19 cellular contexts compared by ENCODE assay signal in the genomic region with DNA sequence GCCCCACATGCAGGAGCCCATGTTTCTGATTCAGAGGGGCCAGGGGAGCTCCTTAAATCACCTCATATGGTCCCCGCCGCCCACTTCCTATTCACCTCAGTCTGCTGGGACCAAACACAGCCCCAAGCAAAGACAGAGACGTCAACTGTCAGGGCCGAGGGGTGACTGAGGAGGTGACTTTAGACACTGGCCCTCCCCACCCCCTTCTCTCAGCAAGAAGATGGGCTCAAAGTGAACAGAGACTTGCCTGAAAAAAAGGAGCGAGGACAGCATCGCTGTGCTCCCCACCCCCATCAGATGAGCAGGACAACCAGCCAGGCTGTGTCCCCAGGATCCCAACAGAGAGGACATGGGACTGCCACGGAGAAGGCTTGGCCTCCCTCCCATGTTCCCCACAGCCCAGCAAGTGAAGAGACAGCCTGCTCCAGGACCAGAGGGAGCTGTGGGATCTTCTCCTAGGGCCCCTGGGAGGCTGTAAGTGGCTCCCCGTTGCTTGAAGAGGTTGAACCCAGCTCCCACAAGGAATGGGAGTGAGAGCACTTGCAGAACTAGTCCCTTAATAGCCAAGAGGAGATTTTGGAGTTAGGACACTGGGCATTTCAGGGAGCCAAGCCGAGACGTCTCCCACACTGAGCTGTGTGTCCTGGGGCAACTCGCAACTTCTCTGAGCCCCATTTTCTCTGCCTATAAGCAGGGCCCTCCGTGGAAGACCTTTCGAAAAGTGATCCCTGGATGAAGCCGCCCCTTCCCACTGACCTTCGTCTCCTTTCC. TPM values are rescaled to one million over a fixed set of nuclear protein-coding genes. Genes with fewer than 3 reads are reported as not detected.
DNase-seq lines count a peak whose midpoint lies in the region; ATAC-seq and TF ChIP-seq lines count a peak whose summit lies in the region.
"Had no signal": no experiment of that assay in that cellular context is flagged by ENCODE, and none has a peak within 500 bp of the region (broad histone marks: within the 10 kb centered on the region; RNA-seq: fewer than 3 reads in every experiment).

No MANE protein-coding gene starts in this region.

- H3K4me1 Mint-ChIP-seq in activated naive CD8-positive, alpha-beta T cell (ENCODE audit: low read depth) = peaks cover 46% of the 10 kb centered on the region
- H3K4me1 Mint-ChIP-seq in natural killer cell treated with Interleukin-12 subunit alpha and Interleukin-12 subunit beta and Interleukin-15 and Interleukin-18, amount 100 ng/mL, for 72 hours (ENCODE audit: low read depth in 2 of 2) = peaks cover 20 to 39% of the 10 kb centered on the region in 2 donors

- H3K4me2 ChIP-seq in BLaER1 treated with 17β-estradiol and CSF1 and Interleukin-3, amounts not matched to agents 10 nM and 100 nM = peak overlapping the region in 10 of 11 experiments; percentile 48 to 94 (median 76); a peak in 19 of 22 replicates

- H3K4me3 ChIP-seq in BLaER1 treated with 17β-estradiol and CSF1 and Interleukin-3, amounts not matched to agents 10 nM and 100 nM = no peak overlapping the region
- H3K4me3 ChIP-seq: adrenal gland, pancreas, testis had no signal

- H3K4me1 ChIP-seq in BLaER1 treated with 17β-estradiol and CSF1 and Interleukin-3, amounts not matched to agents 10 nM and 100 nM = peaks cover 11 to 67% (median 42%) of the 10 kb centered on the region in 10 experiments
- H3K4me1 ChIP-seq: adrenal gland, pancreas, testis had no signal

- H3K27ac Mint-ChIP-seq in activated naive CD8-positive, alpha-beta T cell = peak overlapping the region; percentile 99
- peak overlapping the region; percentile 77 to 87 for H3K27ac Mint-ChIP-seq in natural killer cell treated with Interleukin-12 subunit alpha and Interleukin-12 subunit beta and Interleukin-15 and Interleukin-18, amount 100 ng/mL, for 72 hours

- H4K20me1 ChIP-seq in BLaER1 treated with 17β-estradiol and CSF1 and Interleukin-3, amounts not matched to agents 10 nM and 100 nM = no peaks in the 10 kb centered on the region; a peak in 1 of 22 replicates

- H3K27ac ChIP-seq in BLaER1 treated with 17β-estradiol and CSF1 and Interleukin-3, amounts not matched to agents 10 nM and 100 nM = peak overlapping the region in 10 of 11 experiments; percentile 30 to 71 (median 60); a peak in 19 of 22 replicates
- H3K27ac ChIP-seq: adrenal gland, pancreas, testis, VCaP had no signal

- peak overlapping the region; percentile 58 for H3K4me3 Mint-ChIP-seq in activated naive CD8-positive, alpha-beta T cell
- H3K4me3 Mint-ChIP-seq in natural killer cell treated with Interleukin-12 subunit alpha and Interleukin-12 subunit beta and Interleukin-15 and Interleukin-18, amount 100 ng/mL, for 72 hours = peak overlapping the region; percentile 81

- in situ Hi-C loops in GM13976 (cut with MboI; ENCODE audit: low sequenced_read_pairs, unreplicated experiment) = no loop called here

- no peaks in the 10 kb centered on the region for H3K27me3 ChIP-seq in BLaER1 treated with 17β-estradiol and CSF1 and Interleukin-3, amounts not matched to agents 10 nM and 100 nM
- H3K27me3 ChIP-seq: pancreas, testis had no signal

- no peaks in the 10 kb centered on the region for H3K27me3 Mint-ChIP-seq in activated naive CD8-positive, alpha-beta T cell
- peaks cover 6 to 13% of the 10 kb centered on the region in 2 donors for H3K27me3 Mint-ChIP-seq in natural killer cell treated with Interleukin-12 subunit alpha and Interleukin-12 subunit beta and Interleukin-15 and Interleukin-18, amount 100 ng/mL, for 72 hours

- no peaks in the 10 kb centered on the region for H3K36me3 Mint-ChIP-seq in activated naive CD8-positive, alpha-beta T cell
- H3K36me3 Mint-ChIP-seq in natural killer cell treated with Interleukin-12 subunit alpha and Interleukin-12 subunit beta and Interleukin-15 and Interleukin-18, amount 100 ng/mL, for 72 hours = no peaks in the 10 kb centered on the region

- H3K9me3 ChIP-seq in BLaER1 treated with 17β-estradiol and CSF1 and Interleukin-3, amounts not matched to agents 10 nM and 100 nM (replicated peaks in 1 of 11) = no peaks in the 10 kb centered on the region
- H3K9me3 ChIP-seq: adrenal gland, Caco-2, pancreas, testis had no signal

- DNase-seq in Daoy (ENCODE audit: low read depth) = peak; percentile 34
- no peak for DNase-seq in natural killer cell treated with Interleukin-12 subunit alpha and Interleukin-12 subunit beta and Interleukin-15 and Interleukin-18, amount 100 ng/mL, for 72 hours (ENCODE audit: low spot score)
- no peak for DNase-seq in NCI-H2227 (lab: John Stamatoyannopoulos, UW; ENCODE audit: unreplicated experiment)
- no peak for DNase-seq in GM13976 (ENCODE audit: low spot score)
- DNase-seq: adrenal gland; AML-193; Caco-2; caudate nucleus; effector CD4-positive, alpha-beta T cell; head of caudate nucleus; NCI-H1930; NCI-H446 treated with DMSO at 0.1 percent for 48 hours; pancreas; testis had no signal

- H3K36me3 ChIP-seq in BLaER1 treated with 17β-estradiol and CSF1 and Interleukin-3, amounts not matched to agents 10 nM and 100 nM = no peaks in the 10 kb centered on the region
- H3K36me3 ChIP-seq: adrenal gland, pancreas had no signal

- no peak for ATAC-seq in natural killer cell treated with Interleukin-12 subunit alpha and Interleukin-12 subunit beta and Interleukin-15 and Interleukin-18, amount 100 ng/mL, for 72 hours
- no peak for ATAC-seq in HG02571 (IDR thresholded peaks at IDR 0.05; ENCODE audit: unreplicated experiment)
- ATAC-seq: pancreas had no signal

- TF ChIP-seq CTCF in GM13976 (IDR thresholded peaks at IDR 0.05; ENCODE audit: borderline replicate concordance, control extremely low read depth, extremely low read depth, insufficient read depth, missing control alignments) = no peak

- H3K9me3 Mint-ChIP-seq in activated naive CD8-positive, alpha-beta T cell (ENCODE audit: low read depth) = no peaks in the 10 kb centered on the region
- no peaks in the 10 kb centered on the region for H3K9me3 Mint-ChIP-seq in natural killer cell treated with Interleukin-12 subunit alpha and Interleukin-12 subunit beta and Interleukin-15 and Interleukin-18, amount 100 ng/mL, for 72 hours

- H3K9ac ChIP-seq in BLaER1 treated with 17β-estradiol and CSF1 and Interleukin-3, amounts not matched to agents 10 nM and 100 nM = peak overlapping the region in 10 of 11 experiments; percentile 4 to 50 (median 24); a peak in 11 of 22 replicates

RNA-seq across cellular contexts. Expression of gene KRT79, which starts 1.3 kb away (rescaled TPM):
- 0.57 and 2.6 TPM in 2 replicates for total RNA-seq in Daoy (2014; rRNA removed; shearing (Covaris generic))
- not detected for total RNA-seq in natural killer cell treated with Interleukin-12 subunit alpha and Interleukin-12 subunit beta and Interleukin-15 and Interleukin-18, amount 100 ng/mL, for 72 hours
- total RNA-seq: adrenal gland, Caco-2, liver had no signal

RNA-seq across cellular contexts. Expression of gene KRT78, which starts 13.3 kb away (rescaled TPM):
- total RNA-seq in Daoy (2014; rRNA removed; shearing (Covaris generic)) = 1.2 TPM in 1 of 2 replicates, not detected in the other
- not detected for total RNA-seq in natural killer cell treated with Interleukin-12 subunit alpha and Interleukin-12 subunit beta and Interleukin-15 and Interleukin-18, amount 100 ng/mL, for 72 hours
- total RNA-seq: adrenal gland, Caco-2, liver had no signal

RNA-seq across cellular contexts. Expression of gene KRT4, which starts 21.5 kb away (rescaled TPM):
- not detected in 2 replicates for total RNA-seq in Daoy (2014; rRNA removed; shearing (Covaris generic))
- not detected for total RNA-seq in natural killer cell treated with Interleukin-12 subunit alpha and Interleukin-12 subunit beta and Interleukin-15 and Interleukin-18, amount 100 ng/mL, for 72 hours

RNA-seq across cellular contexts. Expression of gene KRT3, which starts 39.5 kb away (rescaled TPM):
- total RNA-seq in Daoy (2014; rRNA removed; shearing (Covaris generic)) = not detected in 2 replicates
- total RNA-seq in natural killer cell treated with Interleukin-12 subunit alpha and Interleukin-12 subunit beta and Interleukin-15 and Interleukin-18, amount 100 ng/mL, for 72 hours = not detected
- total RNA-seq: adrenal gland, Caco-2, liver, pancreas, testis had no signal

RNA-seq across cellular contexts. Expression of gene KRT76, which starts 58.3 kb away (rescaled TPM):
- not detected in 2 replicates for total RNA-seq in Daoy (2014; rRNA removed; shearing (Covaris generic))
- total RNA-seq in natural killer cell treated with Interleukin-12 subunit alpha and Interleukin-12 subunit beta and Interleukin-15 and Interleukin-18, amount 100 ng/mL, for 72 hours = not detected
- total RNA-seq: adrenal gland, Caco-2, liver, pancreas, testis had no signal
